In genomic region chr11:78840190-78840589, GRCh38 we compare ENCODE assay signal across 1 cellular context.
TF ChIP-seq lines count a peak whose summit lies in the region.

No MANE protein-coding gene starts in this region.

TF ChIP-seq in IMR-90, 13 proteins besides CTCF, POLR2A, EP300 and RAD21 (continued from another document):
- TF ChIP-seq CEBPB (IDR thresholded peaks at IDR 0.05; ENCODE audit: low read depth, low read length) (no peak), MAZ (IDR thresholded peaks at IDR 0.05; ENCODE audit: borderline replicate concordance, low read depth, low read length) (no peak), FOS (IDR thresholded peaks at IDR 0.05; ENCODE audit: low read depth, low read length) (no peak), USF2 (IDR thresholded peaks at IDR 0.05; ENCODE audit: low read depth, low read length) (no peak), ELK1 (IDR thresholded peaks at IDR 0.05; ENCODE audit: borderline replicate concordance, low read depth, low read length) (no peak), RFX5 (IDR thresholded peaks at IDR 0.05; ENCODE audit: low read depth, low read length) (no peak), NFE2L2 (IDR thresholded peaks at IDR 0.05; ENCODE audit: low read depth, low read length) (no peak), CHD1 (IDR thresholded peaks at IDR 0.05; ENCODE audit: low read depth, low read length) (no peak)
